ENCODE assay signal across 14 cellular contexts in genomic region chr10:60430017-60430416, GRCh38. TPM values are rescaled to one million over a fixed set of nuclear protein-coding genes. Genes with fewer than 3 reads are reported as not detected.
A peak's percentile ranks its signal among the peaks of the same experiment; 100 is the strongest.
DNase-seq lines count a peak whose midpoint lies in the region; ATAC-seq, FAIRE-seq and TF ChIP-seq lines count a peak whose summit lies in the region.
"Had no signal": no experiment of that assay in that cellular context is flagged by ENCODE, and none has a peak within 500 bp of the region (broad histone marks: within the 10 kb centered on the region; RNA-seq: fewer than 3 reads in every experiment).

No MANE protein-coding gene starts in this region.

- TF ChIP-seq CTCF in right lobe of liver (IDR thresholded peaks at IDR 0.05) (no peak), HepG2 (CRISPR knock-in tag; IDR thresholded peaks at IDR 0.05) (no peak), cardiac fibroblast (IDR thresholded peaks at IDR 0.05; ENCODE audit: low read depth, low read length) (no peak)

- no peak overlapping the region for H3K9ac ChIP-seq in HepG2 (ENCODE audit: insufficient read depth, low read depth, low read length)

- H3K27me3 ChIP-seq in right lobe of liver (no peaks in the 10 kb centered on the region), HepG2 (ENCODE audit: control insufficient read depth in 1 of 2, insufficient read depth in 2 of 2, low read length in 2 of 2) (no peaks in the 10 kb centered on the region)
- H3K27me3 ChIP-seq: upper lobe of right lung had no signal

- TF ChIP-seq EP300 in HepG2 (IDR thresholded peaks at IDR 0.05; ENCODE audit: low read depth in 2 of 2, low read length in 2 of 2) (no peak), HepG2 (CRISPR knock-in tag; IDR thresholded peaks at IDR 0.05; ENCODE audit: borderline replicate concordance) (no peak)

- no peak for TF ChIP-seq RAD21 in HepG2 (CRISPR knock-in tag; IDR thresholded peaks at IDR 0.05)

- WGBS in right lobe of liver (ENCODE audit: insufficient coverage, low coverage, low lambda C conversion rate, missing lambda C conversion rate): 67% methylated on average over 1 of the region's 1 CpG
- 50% methylated on average over 1 of the region's 1 CpG for WGBS in HepG2 (ENCODE audit: low lambda C conversion rate)

- H3K4me1 ChIP-seq in right lobe of liver: peaks cover 0 to 17% (median 4%) of the 10 kb centered on the region in 4 donors
- H3K4me1 ChIP-seq in HepG2 (ENCODE audit: insufficient read depth, low read length): no peaks in the 10 kb centered on the region; the same call in 1 of the 2 replicates

- intact Hi-C loops in right lobe of liver (cut with DNase I) (no loop called here), HepG2 (cut with micrococcal nuclease; ENCODE audit: unreplicated experiment) (loop anchor here (5.0 kb wide), 1 partner anchor 803 kb away; no protein-coding TSS in a partner anchor)

- in situ Hi-C loops in HepG2 (cut with HindIII; ENCODE audit: extremely low pct_ligation_motif_present, low pct_unique_long_range_greater_than_20kb): loop anchor here (5.0 to 10.0 kb wide), 2 partner anchors 225 to 333 kb away; no protein-coding TSS in a partner anchor

- POLR2A ChIA-PET in HepG2 (lab: Yijun Ruan, JAX): no interaction called here

- H3K36me3 ChIP-seq in right lobe of liver: no peaks in the 10 kb centered on the region
- H3K36me3 ChIP-seq in HepG2 (replicated peaks in 1 of 2; ENCODE audit: control insufficient read depth in 1 of 2, insufficient read depth in 2 of 2, low read length in 2 of 2): no peaks in the 10 kb centered on the region
- H3K36me3 ChIP-seq: upper lobe of right lung had no signal

- ATAC-seq in right lobe of liver (peak; percentile 41 to 57 (median 47)), HepG2 (no peak)
- ATAC-seq: psoas muscle, upper lobe of right lung had no signal

- BruUV-seq in HepG2 (replicated peaks; lab: Mats Ljungman, UMichigan): no TSS peak

- H3K27ac ChIP-seq in right lobe of liver (no peak overlapping the region), HepG2 (ENCODE audit: extremely low read length, insufficient read depth, low read length) (no peak overlapping the region)
- H3K27ac ChIP-seq: psoas muscle, upper lobe of right lung had no signal

- no peaks in the 10 kb centered on the region for H3K9me3 ChIP-seq in right lobe of liver
- H3K9me3 ChIP-seq in HepG2 (ENCODE audit: low read length): no peaks in the 10 kb centered on the region
- H3K9me3 ChIP-seq: psoas muscle, upper lobe of right lung had no signal

- H3K4me3 ChIP-seq in right lobe of liver (no peak overlapping the region), HepG2 (replicated peaks in 1 of 3; ENCODE audit: insufficient read depth in 1 of 3, low read depth in 2 of 3, low read length in 3 of 3) (no peak overlapping the region), cardiac fibroblast (replicated peaks in 1 of 2; ENCODE audit: low read depth in 2 of 2, low read length in 2 of 2) (no peak overlapping the region)
- H3K4me3 ChIP-seq: psoas muscle, upper lobe of right lung had no signal

- CTCF ChIA-PET in HepG2 (lab: Yijun Ruan, JAX; ENCODE audit: low intra/inter-chr PET ratio, low total read pairs): no interaction called here

- no peak for DNase-seq in right lobe of liver
- no peak for DNase-seq in HepG2 (ENCODE audit: low spot score)
- DNase-seq in cardiac fibroblast (ENCODE audit: low read depth in 2 of 2): peak; percentile 80 to 83
- peak; percentile 39 for DNase-seq in hepatic stellate cell (ENCODE audit: low spot score)
- no peak for DNase-seq in stimulated activated naive CD4-positive, alpha-beta T cell (lab: John Stamatoyannopoulos, UW)
- DNase-seq in SKM-1 treated with dmso at 0.1 percent for 144 hours (lab: John Stamatoyannopoulos, UW; ENCODE audit: unreplicated experiment): no peak
- DNase-seq in activated CD8-positive, alpha-beta memory T cell treated with anti-CD3 and anti-CD28 coated beads, Interleukin-2, amount 50 U/mL, for 48 hours: no peak
- DNase-seq in stimulated activated naive CD4-positive, alpha-beta T cell treated with Interleukin-2 at 50 U/mL for 16 hours (lab: John Stamatoyannopoulos, UW): no peak
- DNase-seq: activated CD4-positive, alpha-beta memory T cell treated with anti-CD3 and anti-CD28 coated beads, Interleukin-2, amount 10 ng/mL, durations not matched to agents 7 days and 5 days; activated naive CD8-positive, alpha-beta T cell treated with anti-CD3 and anti-CD28 coated beads for 36 hours; H9; NCI-H82; psoas muscle; upper lobe of right lung had no signal

- H3K79me2 ChIP-seq in HepG2 (ENCODE audit: insufficient read depth, low read length): no peaks in the 10 kb centered on the region

- no peak overlapping the region for H2AFZ ChIP-seq in HepG2 (ENCODE audit: low read length)

- TF ChIP-seq POLR2A in right lobe of liver (IDR thresholded peaks at IDR 0.05): no peak
- no peak for TF ChIP-seq POLR2A in HepG2 (IDR thresholded peaks at IDR 0.05; ENCODE audit: insufficient read depth in 1 of 2, low read depth in 2 of 2, low read length in 2 of 2)

- no peak for FAIRE-seq in HepG2 (lab: Jason Lieb, UNC)

- no peaks in the 10 kb centered on the region for H4K20me1 ChIP-seq in HepG2 (ENCODE audit: insufficient read depth, low read length)

- no peak overlapping the region for H3K4me2 ChIP-seq in HepG2 (ENCODE audit: low read depth, low read length)

TF ChIP-seq in HepG2, 621 proteins besides CTCF, POLR2A, EP300 and RAD21:
- TF ChIP-seq PPARG (CRISPR knock-in tag; conservative IDR thresholded peaks at IDR 0.05): no peak

RNA-seq across cellular contexts. Expression of gene ANK3, which starts 40.3 kb away (rescaled TPM):
- 10 to 100 TPM in 5 of 6 experiments, 1 to 10 TPM in 1; 7.8 to 25.7 (median 16.6) TPM for total RNA-seq in right lobe of liver
- not detected in 2 replicates for total RNA-seq in HepG2 (2016; rRNA removed; fragmentation: Illumina TruSeq; extraction: Trizol)
- not detected in 2 replicates for total RNA-seq in HepG2 (2016; cell fraction: cytosol; rRNA removed; fragmentation: Illumina TruSeq; extraction: Trizol; ENCODE audit: low read depth)
- 0.39 TPM in 1 of 2 replicates, not detected in the other for total RNA-seq in HepG2 (2016; cell fraction: insoluble cytoplasmic fraction; rRNA removed; fragmentation: Illumina TruSeq; extraction: Trizol)
- total RNA-seq in HepG2 (2016; cell fraction: membrane; rRNA removed; fragmentation: Illumina TruSeq; extraction: Trizol): not detected in 2 replicates
- not detected in 2 replicates for total RNA-seq in HepG2 (2016; cell fraction: nucleus; rRNA removed; fragmentation: Illumina TruSeq; extraction: Trizol)
- polyA plus RNA-seq in HepG2 (2011; rRNA removed): not detected in 2 replicates
- polyA plus RNA-seq in HepG2 (2011; cell fraction: cytosol; rRNA removed): not detected in 2 replicates
- not detected in 2 replicates for polyA plus RNA-seq in HepG2 (2011; cell fraction: nucleus; rRNA removed)
- polyA plus RNA-seq in HepG2 (2012): not detected in 2 replicates
- polyA plus RNA-seq in HepG2 (2016; cell fraction: cytosol; fragmentation: Illumina TruSeq; extraction: Trizol; ENCODE audit: low read depth): not detected in 2 replicates
- not detected in 2 replicates for polyA plus RNA-seq in HepG2 (2016; cell fraction: insoluble cytoplasmic fraction; fragmentation: Illumina TruSeq; extraction: Trizol; ENCODE audit: low read depth)
- not detected in 2 replicates for polyA plus RNA-seq in HepG2 (2016; cell fraction: membrane; fragmentation: Illumina TruSeq; extraction: Trizol; ENCODE audit: low read depth)
- polyA plus RNA-seq in HepG2 (2016; cell fraction: nucleus; fragmentation: Illumina TruSeq; extraction: Trizol; ENCODE audit: insufficient read depth, low read depth): not detected in 2 replicates
- 10.7 TPM in 1 of 2 replicates, not detected in the other for polyA minus RNA-seq in HepG2 (2011; rRNA and poly(A)+ RNA removed; ENCODE audit: low replicate concordance)
- not detected in 2 replicates for polyA minus RNA-seq in HepG2 (2011; cell fraction: cytosol; rRNA and poly(A)+ RNA removed)
- not detected in 2 replicates for polyA minus RNA-seq in HepG2 (2011; cell fraction: nucleus; rRNA and poly(A)+ RNA removed)

Comparison
In these comparisons a context has a peak if more than half of its experiments do, and no peak if none do; other contexts are left out.
1. RNA of gene ANK3, which starts 40.3 kb away (total RNA-seq): 7.8 to 25.7 TPM in right lobe of liver; 0.39 TPM in HepG2; every median in the first group is over 4 times any median in the second.
2. DNase-seq: peak in cardiac fibroblast (2 of 2) and hepatic stellate cell (single experiment); none in right lobe of liver (0 of 3), HepG2 (single experiment), stimulated activated naive CD4-positive, alpha-beta T cell (0 of 6), SKM-1 treated with dmso at 0.1 percent for 144 hours (single experiment), activated CD8-positive, alpha-beta memory T cell treated with anti-CD3 and anti-CD28 coated beads, Interleukin-2, amount 50 U/mL, for 48 hours (single experiment) and stimulated activated naive CD4-positive, alpha-beta T cell treated with Interleukin-2 at 50 U/mL for 16 hours (single experiment).